ENCODE assay signal across 11 cellular contexts in genomic region chr12:75389061-75389460, GRCh38. TPM values are rescaled to one million over a fixed set of nuclear protein-coding genes. Genes with fewer than 3 reads are reported as not detected.
DNase-seq lines count a peak whose midpoint lies in the region; FAIRE-seq and TF ChIP-seq lines count a peak whose summit lies in the region.
"Had no signal": no experiment of that assay in that cellular context is flagged by ENCODE, and none has a peak within 500 bp of the region (broad histone marks: within the 10 kb centered on the region; RNA-seq: fewer than 3 reads in every experiment).

No MANE protein-coding gene starts in this region.

- H3K36me3 ChIP-seq in endothelial cell of umbilical vein (ENCODE audit: control insufficient read depth in 2 of 2, extremely low read depth in 1 of 2, insufficient read depth in 2 of 2, low read length in 2 of 2) (no peaks in the 10 kb centered on the region), sigmoid colon (no peaks in the 10 kb centered on the region)

- H3K9me3 ChIP-seq in endothelial cell of umbilical vein (replicated peaks; ENCODE audit: control insufficient read depth, insufficient read depth, low read length) (no peaks in the 10 kb centered on the region), sigmoid colon (no peaks in the 10 kb centered on the region)

- no peak for TF ChIP-seq CTCF in endothelial cell of umbilical vein (IDR thresholded peaks at IDR 0.05; ENCODE audit: extremely low read depth in 1 of 2, insufficient read depth in 1 of 2, low read depth in 1 of 2, low read length in 2 of 2)
- TF ChIP-seq CTCF in sigmoid colon (IDR thresholded peaks at IDR 0.05), result no peak

- H3K79me2 ChIP-seq in endothelial cell of umbilical vein (ENCODE audit: control insufficient read depth, insufficient read depth, low read length), result no peaks in the 10 kb centered on the region

- H3K9me1 ChIP-seq in endothelial cell of umbilical vein (replicated peaks; ENCODE audit: control insufficient read depth, extremely low read depth, insufficient read depth, low read length), result no peaks in the 10 kb centered on the region

- BruUV-seq in endothelial cell of umbilical vein (replicated peaks; lab: Mats Ljungman, UMichigan), result no TSS peak

- WGBS in sigmoid colon, 2 donors, result 89% methylated on average over 1 of the region's 1 CpG

- TF ChIP-seq POLR2A in endothelial cell of umbilical vein (IDR thresholded peaks at IDR 0.05; ENCODE audit: low read depth, low read length) (no peak), sigmoid colon (IDR thresholded peaks at IDR 0.05) (no peak)

- H3K27ac ChIP-seq in endothelial cell of umbilical vein (ENCODE audit: insufficient read depth, low read depth, low read length) (no peak overlapping the region), sigmoid colon (peak overlapping the region; percentile 86 to 92 (median 88))

- intact Hi-C loops in endothelial cell of umbilical vein (cut with micrococcal nuclease), result no loop called here
- intact Hi-C loops in sigmoid colon (cut with DNase I), result no loop called here

- no peaks in the 10 kb centered on the region for H4K20me1 ChIP-seq in endothelial cell of umbilical vein (replicated peaks; ENCODE audit: control insufficient read depth, extremely low read depth, insufficient read depth, low read length)

- H3K4me3 ChIP-seq in endothelial cell of umbilical vein (replicated peaks in 1 of 3; ENCODE audit: insufficient read depth in 1 of 3, low read depth in 1 of 3, low read length in 3 of 3) (no peak overlapping the region), sigmoid colon (peak overlapping the region in 2 of 4 donors; percentile 14 to 56)

- H3K4me2 ChIP-seq in endothelial cell of umbilical vein (ENCODE audit: insufficient read depth, low read length), result peak overlapping the region; percentile 47

- CTCF ChIA-PET in endothelial cell of umbilical vein (lab: Charles Lee), result interaction anchor here (1.8 kb wide), 1 partner anchor 54 kb away, joined by 5 read pairs; the partner anchor contains the start of gene GLIPR1L1

- H3K27me3 ChIP-seq in endothelial cell of umbilical vein (ENCODE audit: control insufficient read depth in 2 of 2, insufficient read depth in 2 of 2, low read length in 2 of 2) (no peaks in the 10 kb centered on the region), sigmoid colon (no peaks in the 10 kb centered on the region)

- H3K4me1 ChIP-seq in endothelial cell of umbilical vein (ENCODE audit: control insufficient read depth, extremely low read depth, insufficient read depth, low read length) (peaks cover 29% of the 10 kb centered on the region), sigmoid colon (peaks cover 0 to 29% (median 19%) of the 10 kb centered on the region in 4 donors)

- TF ChIP-seq EP300 in sigmoid colon (IDR thresholded peaks at IDR 0.05), result no peak

- DNase-seq in GM03348 (ENCODE audit: low spot score), result peak; percentile 12
- peak; percentile 23 for DNase-seq in NCI-H748 treated with DMSO at 0.1 percent for 48 hours (lab: John Stamatoyannopoulos, UW)
- peak; percentile 29 for DNase-seq in endothelial cell of umbilical vein (ENCODE audit: low read depth, low spot score)
- DNase-seq in sigmoid colon, result no peak
- DNase-seq in DMS 273 (lab: John Stamatoyannopoulos, UW; ENCODE audit: unreplicated experiment), result no peak
- no peak for DNase-seq in NK-92 (lab: John Stamatoyannopoulos, UW; ENCODE audit: unreplicated experiment)
- no peak for DNase-seq in KG1 (lab: John Stamatoyannopoulos, UW)
- no peak for DNase-seq in islet precursor cell

- dilution Hi-C loops in endothelial cell of umbilical vein (cut with MboI; ENCODE audit: extremely low pct_ligation_motif_present, low sequenced_read_pairs), result no loop called here

- H2AFZ ChIP-seq in endothelial cell of umbilical vein (ENCODE audit: low read depth, low read length), result no peak overlapping the region

- FAIRE-seq in endothelial cell of umbilical vein (lab: Jason Lieb, UNC), result no peak
- FAIRE-seq: TTC549 had no signal

- H3K9ac ChIP-seq in endothelial cell of umbilical vein (replicated peaks; ENCODE audit: extremely low read depth, insufficient read depth, low read length), result no peak overlapping the region

- POLR2A ChIA-PET in endothelial cell of umbilical vein (lab: Charles Lee), result no interaction called here

TF ChIP-seq in endothelial cell of umbilical vein, 7 proteins besides CTCF, POLR2A, EP300 and RAD21:
- TF ChIP-seq FOS (IDR thresholded peaks at IDR 0.05; ENCODE audit: borderline replicate concordance, insufficient read depth, low read length) (peak; percentile 49), GATA2 (IDR thresholded peaks at IDR 0.05; ENCODE audit: insufficient read depth, insufficient read length, low read depth, low read length) (no peak)

RNA-seq across cellular contexts. Expression of gene GLIPR1L2, which starts 1.8 kb away (rescaled TPM):
- total RNA-seq in endothelial cell of umbilical vein (not detected in 2 replicates), sigmoid colon (1 to 10 TPM in 3 of 4 donors, not detected in 1; 1.1 to 3.0 (median 1.1) TPM)
- polyA plus RNA-seq in endothelial cell of umbilical vein (0.06 and 0.07 TPM in 2 replicates), sigmoid colon (under 1 TPM in 1 of 3 donors, not detected in 2; 0.47 TPM)
- polyA plus RNA-seq in endothelial cell of umbilical vein (2011; cell fraction: cytosol; rRNA removed), result 0.03 TPM in 1 of 2 replicates, not detected in the other
- polyA plus RNA-seq in endothelial cell of umbilical vein (2011; cell fraction: nucleus; rRNA removed), result not detected in 2 replicates
- polyA plus RNA-seq in endothelial cell of umbilical vein (2012), result 0.15 and 0.34 TPM in 2 replicates
- not detected in 2 replicates for polyA minus RNA-seq in endothelial cell of umbilical vein
- not detected for polyA minus RNA-seq in endothelial cell of umbilical vein (2011; cell fraction: cytosol; rRNA and poly(A)+ RNA removed)
- not detected in 2 replicates for polyA minus RNA-seq in endothelial cell of umbilical vein (2011; cell fraction: nucleus; rRNA and poly(A)+ RNA removed)
- total RNA-seq: HT-29, skeletal muscle tissue had no signal

RNA-seq across cellular contexts. Expression of gene GLIPR1L1, which starts 54.6 kb away (rescaled TPM):
- total RNA-seq in endothelial cell of umbilical vein (not detected in 2 replicates), sigmoid colon (not detected)
- polyA plus RNA-seq in endothelial cell of umbilical vein (not detected in 2 replicates), sigmoid colon (not detected)
- not detected in 2 replicates for polyA plus RNA-seq in endothelial cell of umbilical vein (2011; cell fraction: cytosol; rRNA removed)
- not detected in 2 replicates for polyA plus RNA-seq in endothelial cell of umbilical vein (2011; cell fraction: nucleus; rRNA removed)
- not detected in 2 replicates for polyA plus RNA-seq in endothelial cell of umbilical vein (2012)
- not detected in 2 replicates for polyA minus RNA-seq in endothelial cell of umbilical vein
- polyA minus RNA-seq in endothelial cell of umbilical vein (2011; cell fraction: cytosol; rRNA and poly(A)+ RNA removed), result not detected
- polyA minus RNA-seq in endothelial cell of umbilical vein (2011; cell fraction: nucleus; rRNA and poly(A)+ RNA removed), result not detected in 2 replicates
- total RNA-seq: HT-29, skeletal muscle tissue had no signal

RNA-seq across cellular contexts. Expression of gene CAPS2, which starts 58.9 kb away (rescaled TPM):
- 1.7 and 2.9 TPM in 2 replicates for total RNA-seq in endothelial cell of umbilical vein
- 0.61 and 0.64 TPM in 2 replicates for polyA plus RNA-seq in endothelial cell of umbilical vein
- 0.80 TPM in 2 replicates for polyA plus RNA-seq in endothelial cell of umbilical vein (2011; cell fraction: cytosol; rRNA removed)
- polyA plus RNA-seq in endothelial cell of umbilical vein (2011; cell fraction: nucleus; rRNA removed), result 5.0 and 6.5 TPM in 2 replicates
- polyA plus RNA-seq in endothelial cell of umbilical vein (2012), result 0.91 and 1.5 TPM in 2 replicates
- 5.7 and 8.7 TPM in 2 replicates for polyA minus RNA-seq in endothelial cell of umbilical vein
- not detected for polyA minus RNA-seq in endothelial cell of umbilical vein (2011; cell fraction: cytosol; rRNA and poly(A)+ RNA removed)
- 11.3 and 16.8 TPM in 2 replicates for polyA minus RNA-seq in endothelial cell of umbilical vein (2011; cell fraction: nucleus; rRNA and poly(A)+ RNA removed)
- 10 to 100 TPM in 2 of 4 donors, 1 to 10 TPM in 2; 7.7 to 17.8 (median 10.5) TPM for total RNA-seq in sigmoid colon
- polyA plus RNA-seq in sigmoid colon, result 1 to 10 TPM; 1.1 to 3.6 (median 1.4) TPM

Comparison
In these comparisons a context has a peak if more than half of its experiments do, and no peak if none do; other contexts are left out.
1. DNase-seq: peak in GM03348 (single experiment), NCI-H748 treated with DMSO at 0.1 percent for 48 hours (single experiment) and endothelial cell of umbilical vein (single experiment); none in sigmoid colon (single experiment), DMS 273 (single experiment), NK-92 (single experiment), KG1 (single experiment) and islet precursor cell (single experiment).